Comparison of ENCODE assay signal across 7 cellular contexts in the genomic region with DNA sequence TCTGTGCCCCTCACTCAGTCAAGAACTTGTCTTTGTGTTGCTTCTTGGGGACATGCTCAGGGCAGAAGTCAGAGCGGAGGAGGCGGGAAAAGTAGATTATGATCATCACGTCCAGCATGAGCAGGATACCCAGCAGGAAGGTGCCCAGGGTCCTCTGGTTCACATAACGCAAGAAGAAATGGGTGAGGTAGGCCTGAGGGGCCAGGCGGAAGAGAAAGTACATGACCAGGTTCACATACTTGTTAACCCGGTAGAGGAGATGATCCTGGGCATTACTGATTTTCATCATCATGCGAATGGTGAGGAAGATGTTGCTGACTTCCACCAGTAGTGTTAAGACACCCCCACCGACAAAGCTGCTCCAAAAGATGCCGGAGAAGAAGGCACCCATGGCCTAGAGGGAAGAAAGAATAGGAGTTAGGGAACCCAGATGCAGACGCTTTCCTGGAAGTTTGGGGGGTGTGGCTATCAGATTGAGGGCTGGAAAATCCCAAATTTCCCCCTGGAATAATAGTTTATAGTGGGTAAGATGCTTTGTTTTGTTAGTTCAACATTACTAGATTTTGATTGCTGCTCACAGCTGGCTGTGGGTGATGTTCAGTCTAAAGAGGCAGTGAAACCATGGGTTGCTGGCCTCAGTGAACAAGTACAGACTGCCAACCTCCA. TPM values are rescaled to one million over a fixed set of nuclear protein-coding genes. Genes with fewer than 3 reads are reported as not detected.
DNase-seq lines count a peak whose midpoint lies in the region; TF ChIP-seq lines count a peak whose summit lies in the region.

No MANE protein-coding gene starts in this region.

- peaks cover 32% of the 10 kb centered on the region for H4K20me1 ChIP-seq in OCI-LY3 (ENCODE audit: insufficient read depth, low read length)

- H3K36me3 ChIP-seq in OCI-LY3 (replicated peaks; ENCODE audit: low read depth, low read length) (peaks cover 47% of the 10 kb centered on the region), prostate gland (peaks cover 5 to 7% of the 10 kb centered on the region in 2 donors)

- 68% methylated on average over 10 of the region's 10 CpGs for WGBS in prostate gland

- no peaks in the 10 kb centered on the region for H3K27me3 ChIP-seq in OCI-LY3 (ENCODE audit: low read depth, low read length)
- no peaks in the 10 kb centered on the region for H3K27me3 ChIP-seq in prostate gland (replicated peaks; ENCODE audit: insufficient read depth)

- peaks cover 55% of the 10 kb centered on the region for H3K4me1 ChIP-seq in OCI-LY3 (ENCODE audit: low read length)
- peaks cover 23% of the 10 kb centered on the region for H3K4me1 ChIP-seq in prostate gland (replicated peaks)

- TF ChIP-seq CTCF in GM12875 (IDR thresholded peaks at IDR 0.05; ENCODE audit: borderline replicate concordance, insufficient read depth, low read depth, low read length) (no peak), OCI-LY3 (IDR thresholded peaks at IDR 0.05; ENCODE audit: low read depth, low read length) (no peak), coronary artery (IDR thresholded peaks at IDR 0.05) (no peak), prostate gland (IDR thresholded peaks at IDR 0.05) (no peak)

- intact Hi-C loops in prostate gland (cut with DNase I): loop anchor here (5.0 to 10.0 kb wide), 2 partner anchors 190 to 228 kb away; a partner anchor contains a TSS

- no peak overlapping the region for H2AFZ ChIP-seq in OCI-LY3 (ENCODE audit: low read depth, low read length)

- peak overlapping the region; percentile 85 for H3K9ac ChIP-seq in OCI-LY3 (ENCODE audit: low read length)

- H3K79me2 ChIP-seq in OCI-LY3 (ENCODE audit: low read length): peaks cover 63% of the 10 kb centered on the region

- peak overlapping the region; percentile 100 for H3K27ac ChIP-seq in OCI-LY3 (ENCODE audit: low read length)
- H3K27ac ChIP-seq in coronary artery: peak overlapping the region in 1 of 2 donors; percentile 99
- H3K27ac ChIP-seq in prostate gland: peak overlapping the region; percentile 99

- TF ChIP-seq POLR2A in prostate gland (IDR thresholded peaks at IDR 0.05): no peak

- peak overlapping the region; percentile 83 for H3K4me3 ChIP-seq in GM12875 (ENCODE audit: low read depth, low read length)
- H3K4me3 ChIP-seq in OCI-LY3 (ENCODE audit: low read length): peak overlapping the region; percentile 93
- peak overlapping the region; percentile 87 for H3K4me3 ChIP-seq in coronary artery
- no peak overlapping the region for H3K4me3 ChIP-seq in prostate gland

- H3K9me3 ChIP-seq in OCI-LY3 (ENCODE audit: insufficient read depth, low read length) (no peaks in the 10 kb centered on the region), prostate gland (no peaks in the 10 kb centered on the region)

- peak overlapping the region; percentile 99 for H3K4me2 ChIP-seq in OCI-LY3 (ENCODE audit: low read length)

- DNase-seq in coronary artery (ENCODE audit: low spot score): no peak
- DNase-seq in prostate gland (ENCODE audit: low spot score): no peak
- no peak for DNase-seq in NOMO-1 treated with DMSO at 0.1 percent for 48 hours (lab: John Stamatoyannopoulos, UW; ENCODE audit: unreplicated experiment)
- DNase-seq in foreskin melanocyte: no peak
- DNase-seq in NCI-H2029 (lab: John Stamatoyannopoulos, UW): no peak

RNA-seq across cellular contexts. Expression of a gene that starts 1.4 kb away (rescaled TPM):
- 10 to 100 TPM in 1 of 2 donors, 1 to 10 TPM in 1; 5.3 to 19.6 TPM for total RNA-seq in prostate gland

RNA-seq across cellular contexts. Expression of a gene that starts 4.0 kb away (rescaled TPM):
- total RNA-seq in prostate gland: 10 to 100 TPM in 1 of 2 donors, 1 to 10 TPM in 1; 5.1 to 13.2 TPM

RNA-seq across cellular contexts. Expression of a gene that starts 4.8 kb away (rescaled TPM):
- total RNA-seq in prostate gland: 100 to 1,000 TPM; 417 to 657 TPM

RNA-seq across cellular contexts. Expression of a gene that starts 7.0 kb away (rescaled TPM):
- 100 to 1,000 TPM; 165 to 181 TPM for total RNA-seq in prostate gland

RNA-seq across cellular contexts. Expression of a gene that starts 12.9 kb away (rescaled TPM):
- 1 to 10 TPM; 1.9 to 9.4 TPM for total RNA-seq in prostate gland

Comparison
In these comparisons a context has a peak if more than half of its experiments do, and no peak if none do; other contexts are left out.
1. H3K4me3 ChIP-seq: peak in GM12875 (single experiment), OCI-LY3 (single experiment) and coronary artery (single experiment); none in prostate gland (0 of 2).